7 cellular contexts compared by ENCODE assay signal in genomic region chr11:64235427-64236161, GRCh38. TPM values are rescaled to one million over a fixed set of nuclear protein-coding genes. Genes with fewer than 3 reads are reported as not detected.
A peak's percentile ranks its signal among the peaks of the same experiment; 100 is the strongest.
DNase-seq lines count a peak whose midpoint lies in the region; ATAC-seq and TF ChIP-seq lines count a peak whose summit lies in the region.

No MANE protein-coding gene starts in this region.

- no peak for ATAC-seq in activated T-helper 17 cell treated with anti-CD3 and anti-CD28 coated beads, Interleukin-2, amount 50 U/mL, for 72 hours (replicated peaks)
- ATAC-seq in GM19397 (IDR thresholded peaks at IDR 0.05; ENCODE audit: unreplicated experiment) (no peak), HG03469 (IDR thresholded peaks at IDR 0.05; ENCODE audit: unreplicated experiment) (no peak)

- TF ChIP-seq CTCF in HFFc6 (IDR thresholded peaks at IDR 0.05) = no peak

- peak overlapping the region; percentile 64 for H3K4me3 ChIP-seq in iPS-18c (ENCODE audit: insufficient read depth, low read depth, low read length)
- peak overlapping the region; percentile 72 to 77 for H3K4me3 ChIP-seq in stomach smooth muscle (ENCODE audit: low read length in 2 of 2)

- H3K27ac ChIP-seq in stomach smooth muscle (ENCODE audit: low read length) = peak overlapping the region; percentile 66

- peak overlapping the region; percentile 84 for H3K4me3 Mint-ChIP-seq in HFFc6
- peak overlapping the region; percentile 87 for H3K4me3 Mint-ChIP-seq in activated T-helper 17 cell treated with anti-CD3 and anti-CD28 coated beads, Interleukin-2, amount 50 U/mL, for 72 hours

- peaks cover 8 to 10% of the 10 kb centered on the region in 2 donors for H3K36me3 ChIP-seq in stomach smooth muscle (ENCODE audit: control insufficient read depth in 2 of 2, insufficient read depth in 2 of 2, low read length in 2 of 2)

- no peaks in the 10 kb centered on the region for H3K9me3 ChIP-seq in iPS-18c (ENCODE audit: control insufficient read depth, insufficient read depth, low read length)
- H3K9me3 ChIP-seq in stomach smooth muscle (ENCODE audit: control insufficient read depth in 2 of 2, low read length in 2 of 2) = no peaks in the 10 kb centered on the region

- no peaks in the 10 kb centered on the region for H3K27me3 ChIP-seq in stomach smooth muscle (ENCODE audit: control insufficient read depth in 1 of 2, insufficient read depth in 2 of 2, low read length in 2 of 2)

- H3K9ac ChIP-seq in stomach smooth muscle (ENCODE audit: low read length in 2 of 2) = peak overlapping the region; percentile 53 to 64

- H3K27me3 Mint-ChIP-seq in HFFc6 (ENCODE audit: insufficient read depth) = no peaks in the 10 kb centered on the region
- no peaks in the 10 kb centered on the region for H3K27me3 Mint-ChIP-seq in activated T-helper 17 cell treated with anti-CD3 and anti-CD28 coated beads, Interleukin-2, amount 50 U/mL, for 72 hours

- no peak for DNase-seq in HFFc6
- DNase-seq in 8988T = no peak

- H3K9me3 Mint-ChIP-seq in HFFc6 = no peaks in the 10 kb centered on the region
- H3K9me3 Mint-ChIP-seq in activated T-helper 17 cell treated with anti-CD3 and anti-CD28 coated beads, Interleukin-2, amount 50 U/mL, for 72 hours = no peaks in the 10 kb centered on the region

- H3K4me1 ChIP-seq in stomach smooth muscle (ENCODE audit: control insufficient read depth, insufficient read depth, low read length) = peaks cover 56% of the 10 kb centered on the region

- H3K36me3 Mint-ChIP-seq in HFFc6 (ENCODE audit: low read depth) = no peaks in the 10 kb centered on the region
- peaks cover 40% of the 10 kb centered on the region for H3K36me3 Mint-ChIP-seq in activated T-helper 17 cell treated with anti-CD3 and anti-CD28 coated beads, Interleukin-2, amount 50 U/mL, for 72 hours (ENCODE audit: low read depth)

- no peak overlapping the region for H3K27ac Mint-ChIP-seq in HFFc6
- peak overlapping the region; percentile 87 for H3K27ac Mint-ChIP-seq in activated T-helper 17 cell treated with anti-CD3 and anti-CD28 coated beads, Interleukin-2, amount 50 U/mL, for 72 hours

- peaks cover 22% of the 10 kb centered on the region for H3K4me1 Mint-ChIP-seq in HFFc6 (ENCODE audit: low read depth)
- peaks cover 23% of the 10 kb centered on the region for H3K4me1 Mint-ChIP-seq in activated T-helper 17 cell treated with anti-CD3 and anti-CD28 coated beads, Interleukin-2, amount 50 U/mL, for 72 hours

RNA-seq across cellular contexts. Expression of gene VEGFB, which starts 1.2 kb away (rescaled TPM):
- total RNA-seq in HFFc6 (2021; fragmentation: NEBNext Ultra II Directional; extraction: Animal tissue kit (Norgen Biotek cat#: 25700)) = 10 to 100 TPM; 65.1 to 80.6 (median 71.2) TPM
- 10 to 100 TPM; 74.1 to 83.5 TPM for total RNA-seq in activated T-helper 17 cell treated with anti-CD3 and anti-CD28 coated beads, Interleukin-2, amount 50 U/mL, for 72 hours

RNA-seq across cellular contexts. Expression of gene DNAJC4, which starts 5.2 kb away (rescaled TPM):
- 10 to 100 TPM; 21.7 to 29.5 (median 23.2) TPM for total RNA-seq in HFFc6 (2021; fragmentation: NEBNext Ultra II Directional; extraction: Animal tissue kit (Norgen Biotek cat#: 25700))
- 10 to 100 TPM; 19.9 to 39.7 TPM for total RNA-seq in activated T-helper 17 cell treated with anti-CD3 and anti-CD28 coated beads, Interleukin-2, amount 50 U/mL, for 72 hours

RNA-seq across cellular contexts. Expression of gene FKBP2, which starts 5.3 kb away (rescaled TPM):
- 10 to 100 TPM; 54.1 to 95.6 (median 73.1) TPM for total RNA-seq in HFFc6 (2021; fragmentation: NEBNext Ultra II Directional; extraction: Animal tissue kit (Norgen Biotek cat#: 25700))
- 10 to 100 TPM; 16.3 to 45.2 TPM for total RNA-seq in activated T-helper 17 cell treated with anti-CD3 and anti-CD28 coated beads, Interleukin-2, amount 50 U/mL, for 72 hours

RNA-seq across cellular contexts. Expression of gene NUDT22, which starts 9.5 kb away (rescaled TPM):
- total RNA-seq in HFFc6 (2021; fragmentation: NEBNext Ultra II Directional; extraction: Animal tissue kit (Norgen Biotek cat#: 25700)) = 10 to 100 TPM; 46.6 to 57.7 (median 53.7) TPM
- total RNA-seq in activated T-helper 17 cell treated with anti-CD3 and anti-CD28 coated beads, Interleukin-2, amount 50 U/mL, for 72 hours = 10 to 100 TPM; 77.4 to 98.4 TPM

RNA-seq across cellular contexts. Expression of gene TRPT1, which starts 9.6 kb away (rescaled TPM):
- total RNA-seq in HFFc6 (2021; fragmentation: NEBNext Ultra II Directional; extraction: Animal tissue kit (Norgen Biotek cat#: 25700)) = 10 to 100 TPM; 32.6 to 41.1 (median 39.7) TPM
- 10 to 100 TPM; 20.3 to 48.4 TPM for total RNA-seq in activated T-helper 17 cell treated with anti-CD3 and anti-CD28 coated beads, Interleukin-2, amount 50 U/mL, for 72 hours
